Comparison of ENCODE assay signal across 10 cellular contexts in genomic region chr3:12775226-12775625, GRCh38. TPM values are rescaled to one million over a fixed set of nuclear protein-coding genes. Genes with fewer than 3 reads are reported as not detected.
"Had no signal": no experiment of that assay in that cellular context is flagged by ENCODE, and none has a peak within 500 bp of the region (broad histone marks: within the 10 kb centered on the region; RNA-seq: fewer than 3 reads in every experiment).

No MANE protein-coding gene starts in this region.

- DNase-seq: IMR-90, KBM-7, KG1 had no signal

- H3K27ac Mint-ChIP-seq: IgD-negative memory B cell had no signal

- H3K4me3 Mint-ChIP-seq: IgD-negative memory B cell had no signal

- H3K9ac ChIP-seq: KMS-11 had no signal

- H3K4me3 ChIP-seq: K562 had no signal

- H3K4me2 ChIP-seq: KMS-11 had no signal

- ATAC-seq: HepG2, K562 had no signal

- H3K27ac ChIP-seq: HL-60, KMS-11 had no signal

RNA-seq across cellular contexts. Expression of gene TMEM40, which starts 16.2 kb away (rescaled TPM):
- total RNA-seq: HepG2, HT-29, HT1080, IMR-90, K562 had no signal

RNA-seq across cellular contexts. Expression of gene CAND2, which starts 21.3 kb away (rescaled TPM):
- total RNA-seq: HepG2, HT-29 had no signal
